Comparison of ENCODE assay signal across 24 cellular contexts in genomic region chr2:229539628-229540027, GRCh38.
DNase-seq lines count a peak whose midpoint lies in the region; ATAC-seq and TF ChIP-seq lines count a peak whose summit lies in the region.
"Had no signal": no experiment of that assay in that cellular context is flagged by ENCODE, and none has a peak within 500 bp of the region (broad histone marks: within the 10 kb centered on the region; RNA-seq: fewer than 3 reads in every experiment).

No MANE protein-coding gene starts in this region.

- no peaks in the 10 kb centered on the region for H3K27me3 ChIP-seq in mammary epithelial cell (ENCODE audit: insufficient read depth, low read length)
- H3K27me3 ChIP-seq in trophoblast cell (ENCODE audit: insufficient read depth, low read length): no peaks in the 10 kb centered on the region
- H3K27me3 ChIP-seq: dorsolateral prefrontal cortex, gastrocnemius medialis, hepatocyte, SJCRH30, tibial artery had no signal

- H3K4me1 ChIP-seq in mammary epithelial cell (ENCODE audit: insufficient read depth, low read length) (no peaks in the 10 kb centered on the region), trophoblast cell (ENCODE audit: control insufficient read depth in 1 of 2, insufficient read depth in 2 of 2, low read length in 2 of 2) (no peaks in the 10 kb centered on the region)
- H3K4me1 ChIP-seq: gastrocnemius medialis, SJCRH30, tibial artery had no signal

- no peak overlapping the region for H2BK120ac ChIP-seq in trophoblast cell (ENCODE audit: insufficient read depth, low read length, poor library complexity)

- CTCF ChIA-PET in mammary epithelial cell (lab: Charles Lee; ENCODE audit: low non-redundant PET): interaction anchor here (0.6 kb wide), 1 partner anchor 109 kb away, joined by 3 read pairs; no protein-coding TSS in a partner anchor

- in situ Hi-C loops in mammary epithelial cell (cut with MboI; ENCODE audit: low sequenced_read_pairs in 2 of 2): no loop called here

- 64% methylated on average over 8 of the region's 8 CpGs for WGBS in mammary epithelial cell (ENCODE audit: low coverage, missing lambda C conversion rate)
- no CpG with 5 or more reads among the region's 8 CpGs for WGBS in trophoblast cell (ENCODE audit: extremely low coverage, insufficient coverage, insufficient read length)

- no peak for TF ChIP-seq CTCF in mammary epithelial cell (conservative IDR thresholded peaks at IDR 0.05 in 1 of 2, IDR thresholded peaks at IDR 0.05 in 1 of 2; ENCODE audit: extremely low read depth in 1 of 2, insufficient read depth in 1 of 2, low read depth in 1 of 2, low read length in 2 of 2)

- H3K36me3 ChIP-seq in mammary epithelial cell (ENCODE audit: insufficient read depth, low read length) (no peaks in the 10 kb centered on the region), trophoblast cell (ENCODE audit: control insufficient read depth in 1 of 2, insufficient read depth in 2 of 2, low read length in 2 of 2) (no peaks in the 10 kb centered on the region)
- H3K36me3 ChIP-seq: gastrocnemius medialis, SJCRH30, tibial artery had no signal

- no peak overlapping the region for H4K8ac ChIP-seq in trophoblast cell (ENCODE audit: low read depth, low read length)

- intact Hi-C loops in mammary epithelial cell (cut with micrococcal nuclease): no loop called here

- no peak overlapping the region for H4K91ac ChIP-seq in trophoblast cell (ENCODE audit: low read depth, low read length)

- no peak overlapping the region for H3K14ac ChIP-seq in trophoblast cell (ENCODE audit: low read length)

- no peaks in the 10 kb centered on the region for H3K79me2 ChIP-seq in mammary epithelial cell (ENCODE audit: insufficient read depth, low read length)
- H3K79me2 ChIP-seq in trophoblast cell (ENCODE audit: control insufficient read depth, insufficient read depth, low read length, poor library complexity): no peaks in the 10 kb centered on the region
- H3K79me2 ChIP-seq: hepatocyte had no signal

- H2AFZ ChIP-seq in mammary epithelial cell (ENCODE audit: low read depth, low read length) (no peak overlapping the region), trophoblast cell (ENCODE audit: insufficient read depth, low read length, poor library complexity) (no peak overlapping the region)
- H2AFZ ChIP-seq: hepatocyte had no signal

- no peak overlapping the region for H2BK5ac ChIP-seq in trophoblast cell (ENCODE audit: low read depth, low read length, poor library complexity)

- dilution Hi-C loops in mammary epithelial cell (cut with HindIII; ENCODE audit: low sequenced_read_pairs): loop anchor here (5.0 kb wide), 1 partner anchor 38 kb away; no protein-coding TSS in a partner anchor

- no peak overlapping the region for H3K27ac ChIP-seq in mammary epithelial cell (ENCODE audit: insufficient read depth, low read depth, low read length)
- H3K27ac ChIP-seq in trophoblast cell (ENCODE audit: low read depth, low read length): no peak overlapping the region
- H3K27ac ChIP-seq: dorsolateral prefrontal cortex, gastrocnemius medialis, hepatocyte, SJCRH30, tibial artery had no signal

- no peaks in the 10 kb centered on the region for H3K9me3 ChIP-seq in mammary epithelial cell (replicated peaks; ENCODE audit: insufficient read depth, low read length)
- H3K9me3 ChIP-seq in trophoblast cell (ENCODE audit: insufficient read depth, low read depth, low read length): no peaks in the 10 kb centered on the region
- H3K9me3 ChIP-seq: gastrocnemius medialis, SJCRH30, tibial artery had no signal

- H3K18ac ChIP-seq in trophoblast cell (ENCODE audit: low read length): no peak overlapping the region

- no peak overlapping the region for H3K4ac ChIP-seq in trophoblast cell (ENCODE audit: low read depth, low read length)

- no peak overlapping the region for H3K9ac ChIP-seq in mammary epithelial cell (ENCODE audit: insufficient read depth, low read length)
- H3K9ac ChIP-seq in trophoblast cell (ENCODE audit: low read length): no peak overlapping the region

- peak; percentile 50 for DNase-seq in HCEC 1CT
- DNase-seq in RPMI7951 (ENCODE audit: low read depth): peak; percentile 88
- DNase-seq in mammary epithelial cell: peak; percentile 61
- DNase-seq in trophoblast cell: peak; percentile 68 to 77
- no peak for DNase-seq in medulla oblongata (ENCODE audit: extremely low spot score)
- no peak for DNase-seq in NCI-H1105 treated with DMSO at 0.1 percent for 48 hours (lab: John Stamatoyannopoulos, UW)
- DNase-seq: activated CD4-positive, alpha-beta T cell treated with anti-CD3 and anti-CD28 coated beads, Interleukin-2, amount 10 ng/mL, durations not matched to agents 24 days and 14 days; activated CD8-positive, alpha-beta memory T cell treated with anti-CD3 and anti-CD28 coated beads for 24 hours; activated T-cell treated with anti-CD3 and anti-CD28 coated beads for 4 hours; dorsolateral prefrontal cortex; gastrocnemius medialis; NCI-H1092 treated with DMSO at 0.1 percent for 48 hours; NCI-H187; NCI-H2171; NCI-H524; SJCRH30; stimulated activated CD4-positive, alpha-beta T cell treated with anti-CD3 and anti-CD28 coated beads, Interleukin-4, amount 100 ng/mL, for 24 hours; tibial artery had no signal

- H4K20me1 ChIP-seq in mammary epithelial cell (ENCODE audit: insufficient read depth, low read length): no peaks in the 10 kb centered on the region

- H2AK5ac ChIP-seq in trophoblast cell (ENCODE audit: low read length): no peak overlapping the region

- H3K79me1 ChIP-seq in trophoblast cell (ENCODE audit: low read length): no peaks in the 10 kb centered on the region

- H3K4me2 ChIP-seq in mammary epithelial cell (ENCODE audit: insufficient read depth, low read depth, low read length) (no peak overlapping the region), trophoblast cell (ENCODE audit: low read length) (no peak overlapping the region)
- H3K4me2 ChIP-seq: hepatocyte had no signal

- no TSS peak for BruUV-seq in mammary epithelial cell (replicated peaks; lab: Mats Ljungman, UMichigan)

- no peak overlapping the region for H3K23ac ChIP-seq in trophoblast cell (ENCODE audit: low read length)

- no peak overlapping the region for H2BK12ac ChIP-seq in trophoblast cell (ENCODE audit: low read length)

- H3K4me3 ChIP-seq in mammary epithelial cell (replicated peaks in 1 of 3; ENCODE audit: insufficient read depth in 1 of 3, low read depth in 2 of 3, low read length in 3 of 3) (no peak overlapping the region), trophoblast cell (ENCODE audit: low read depth, low read length) (no peak overlapping the region)
- H3K4me3 ChIP-seq: dorsolateral prefrontal cortex, gastrocnemius medialis, hepatocyte, lung, SJCRH30, tibial artery had no signal

- no peak overlapping the region for H4K12ac ChIP-seq in trophoblast cell (ENCODE audit: low read depth, low read length)

- no peak for ATAC-seq in HG03139 (IDR thresholded peaks at IDR 0.05; ENCODE audit: unreplicated experiment)
- ATAC-seq: gastrocnemius medialis; HCT116; natural killer cell treated with Interleukin-12 subunit alpha and Interleukin-12 subunit beta and Interleukin-15 and Interleukin-18, amount 100 ng/mL, for 72 hours; WTC11 had no signal

Comparison
In these comparisons a context has a peak if more than half of its experiments do, and no peak if none do; other contexts are left out.
1. DNase-seq: peak in HCEC 1CT (single experiment), RPMI7951 (single experiment), mammary epithelial cell (single experiment) and trophoblast cell (2 of 2); none in medulla oblongata (single experiment) and NCI-H1105 treated with DMSO at 0.1 percent for 48 hours (single experiment).